In the genomic region with DNA sequence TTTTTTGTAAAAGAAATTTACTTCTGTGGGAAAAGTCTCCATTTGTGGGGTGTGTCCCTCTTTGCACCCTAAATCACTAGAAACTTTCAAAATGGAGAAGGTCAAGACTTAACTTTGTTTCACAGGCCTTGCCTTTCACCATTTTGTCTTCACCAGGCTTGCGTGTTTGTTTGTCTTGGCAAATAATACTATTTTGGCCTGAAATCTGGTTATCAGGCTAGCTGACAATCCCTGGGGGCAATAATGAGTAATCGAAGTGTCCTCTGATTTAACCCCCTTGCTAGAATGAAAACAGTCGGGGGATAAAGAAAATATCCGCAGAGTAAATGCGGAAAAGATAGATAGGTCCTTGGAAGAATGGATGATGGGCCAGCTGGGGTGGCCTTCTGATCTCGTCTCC, we compare ENCODE assay signal across 9 cellular contexts.
"Had no signal": no experiment of that assay in that cellular context is flagged by ENCODE, and none has a peak within 500 bp of the region (broad histone marks: within the 10 kb centered on the region; RNA-seq: fewer than 3 reads in every experiment).

No MANE protein-coding gene starts in this region.

- H3K4me3 ChIP-seq: prostate gland, upper lobe of right lung had no signal

- DNase-seq: activated T-cell treated with anti-CD3 and anti-CD28 coated beads, Interleukin-2, amount 50 U/mL, for 1 hour; occipital lobe; stimulated activated CD4-positive, alpha-beta T cell treated with anti-CD3 and anti-CD28 coated beads, Interleukin-2, amount 100 ng/mL, for 48 hours; stimulated activated naive CD4-positive, alpha-beta T cell treated with Interleukin-2 at 50 U/mL for 16 hours; T-helper 17 cell; upper lobe of right lung had no signal

- H3K9me3 ChIP-seq: prostate gland, upper lobe of right lung had no signal

- H3K4me1 ChIP-seq: prostate gland, upper lobe of right lung had no signal

- ATAC-seq: natural killer cell treated with Interleukin-12 subunit alpha and Interleukin-12 subunit beta and Interleukin-15 and Interleukin-18, amount 100 ng/mL, for 72 hours; sciatic nerve; T-helper 17 cell; upper lobe of right lung had no signal

- H3K27me3 ChIP-seq: upper lobe of right lung had no signal

- H3K36me3 ChIP-seq: prostate gland, upper lobe of right lung had no signal

- H3K27ac ChIP-seq: prostate gland, upper lobe of right lung had no signal
